Comparison of ENCODE assay signal across 9 cellular contexts in genomic region chr2:66495788-66496640, GRCh38.
DNase-seq lines count a peak whose midpoint lies in the region; ATAC-seq and TF ChIP-seq lines count a peak whose summit lies in the region.
"Had no signal": no experiment of that assay in that cellular context is flagged by ENCODE, and none has a peak within 500 bp of the region (broad histone marks: within the 10 kb centered on the region; RNA-seq: fewer than 3 reads in every experiment).

No MANE protein-coding gene starts in this region.

- peaks cover 7% of the 10 kb centered on the region for H3K4me1 ChIP-seq in colonic mucosa
- H3K4me1 ChIP-seq in lower lobe of right lung, result peaks cover 60% of the 10 kb centered on the region
- H3K4me1 ChIP-seq in aorta (ENCODE audit: control insufficient read depth in 1 of 2, insufficient read depth in 2 of 2, low read length in 2 of 2), result peaks cover 3 to 11% of the 10 kb centered on the region in 2 donors

- H3K27me3 Mint-ChIP-seq in activated CD4-positive, alpha-beta T cell treated with anti-CD3 and anti-CD28 coated beads for 36 hours, result no peaks in the 10 kb centered on the region

- DNase-seq in SIG-M5 treated with dmso at 0.1 percent for 504 hours (lab: John Stamatoyannopoulos, UW; ENCODE audit: unreplicated experiment) (peak; percentile 10), SIG-M5 (lab: John Stamatoyannopoulos, UW) (no peak), colonic mucosa (peak; percentile 23), lower lobe of right lung (no peak), aorta (peak; percentile 73 to 87), RPMI8226 (no peak)
- DNase-seq in NK-92 treated with Interleukin-12 subunit alpha and Interleukin-12 subunit beta, amount 100 ng/mL, for 24 hours (lab: John Stamatoyannopoulos, UW), result no peak
- DNase-seq in activated CD4-positive, alpha-beta T cell treated with anti-CD3 and anti-CD28 coated beads for 36 hours, result no peak

- H3K9me3 ChIP-seq in colonic mucosa (no peaks in the 10 kb centered on the region), lower lobe of right lung (no peaks in the 10 kb centered on the region), aorta (ENCODE audit: control insufficient read depth, low read length) (no peaks in the 10 kb centered on the region)
- H3K9me3 ChIP-seq: BLaER1 treated with 17β-estradiol and CSF1 and Interleukin-3, amounts not matched to agents 10 nM and 100 nM had no signal

- ATAC-seq in lower lobe of right lung, result peak; percentile 65 to 69
- ATAC-seq in aorta (ENCODE audit: low FRiP score), result peak; percentile 75
- ATAC-seq in activated CD4-positive, alpha-beta T cell treated with anti-CD3 and anti-CD28 coated beads for 36 hours, result no peak

- H3K4me3 ChIP-seq in colonic mucosa, result no peak overlapping the region
- no peak overlapping the region for H3K4me3 ChIP-seq in lower lobe of right lung
- H3K4me3 ChIP-seq in aorta (ENCODE audit: low read length in 2 of 2), result no peak overlapping the region
- H3K4me3 ChIP-seq: BLaER1 treated with 17β-estradiol and CSF1 and Interleukin-3, amounts not matched to agents 10 nM and 100 nM had no signal

- no peaks in the 10 kb centered on the region for H3K36me3 ChIP-seq in colonic mucosa
- H3K36me3 ChIP-seq in lower lobe of right lung, result no peaks in the 10 kb centered on the region
- peaks cover 0 to 2% of the 10 kb centered on the region in 2 donors for H3K36me3 ChIP-seq in aorta (ENCODE audit: control insufficient read depth in 1 of 2, insufficient read depth in 2 of 2, low read length in 1 of 2)
- H3K36me3 ChIP-seq: BLaER1 treated with 17β-estradiol and CSF1 and Interleukin-3, amounts not matched to agents 10 nM and 100 nM had no signal

- no peak overlapping the region for H3K9ac ChIP-seq in colonic mucosa (ENCODE audit: low read depth in 2 of 2, low read length in 2 of 2)
- H3K9ac ChIP-seq: BLaER1 treated with 17β-estradiol and CSF1 and Interleukin-3, amounts not matched to agents 10 nM and 100 nM had no signal

- intact Hi-C loops in colonic mucosa (cut with DNase I) (no loop called here), lower lobe of right lung (cut with DNase I) (no loop called here), aorta (cut with DNase I) (loop anchor here (2.0 to 5.0 kb wide), 5 partner anchors 17 to 76 kb away; no protein-coding TSS in a partner anchor)
- intact Hi-C loops in activated CD4-positive, alpha-beta T cell treated with anti-CD3 and anti-CD28 coated beads for 36 hours (cut with DNase I, micrococcal nuclease), result no loop called here

- no peaks in the 10 kb centered on the region for H3K36me3 Mint-ChIP-seq in activated CD4-positive, alpha-beta T cell treated with anti-CD3 and anti-CD28 coated beads for 36 hours (ENCODE audit: low read depth)

- TF ChIP-seq CTCF in colonic mucosa (IDR thresholded peaks at IDR 0.05) (no peak), lower lobe of right lung (IDR thresholded peaks at IDR 0.05) (no peak)

- CTCF ChIA-PET in activated CD4-positive, alpha-beta T cell treated with anti-CD3 and anti-CD28 coated beads for 36 hours (lab: Charles Lee), result no interaction called here

- H3K27me3 ChIP-seq in colonic mucosa (no peaks in the 10 kb centered on the region), lower lobe of right lung (ENCODE audit: low read depth) (no peaks in the 10 kb centered on the region), aorta (ENCODE audit: control insufficient read depth in 1 of 2, insufficient read depth in 2 of 2, low read length in 1 of 2) (no peaks in the 10 kb centered on the region)
- H3K27me3 ChIP-seq: BLaER1 treated with 17β-estradiol and CSF1 and Interleukin-3, amounts not matched to agents 10 nM and 100 nM had no signal

- no peak overlapping the region for H3K27ac Mint-ChIP-seq in activated CD4-positive, alpha-beta T cell treated with anti-CD3 and anti-CD28 coated beads for 36 hours

- no peak overlapping the region for H3K4me3 Mint-ChIP-seq in activated CD4-positive, alpha-beta T cell treated with anti-CD3 and anti-CD28 coated beads for 36 hours

- POLR2A ChIA-PET in activated CD4-positive, alpha-beta T cell treated with anti-CD3 and anti-CD28 coated beads for 36 hours (lab: Charles Lee), result no interaction called here

- no peaks in the 10 kb centered on the region for H3K9me3 Mint-ChIP-seq in activated CD4-positive, alpha-beta T cell treated with anti-CD3 and anti-CD28 coated beads for 36 hours (ENCODE audit: low read depth)

- WGBS in aorta, 2 donors, result 20 to 21% methylated on average over 13 of the region's 13 CpGs

- no peak overlapping the region for H3K27ac ChIP-seq in colonic mucosa
- peak overlapping the region; percentile 57 for H3K27ac ChIP-seq in lower lobe of right lung
- peak overlapping the region; percentile 63 to 75 for H3K27ac ChIP-seq in aorta (ENCODE audit: low read depth in 1 of 2, low read length in 2 of 2)
- H3K27ac ChIP-seq: BLaER1 treated with 17β-estradiol and CSF1 and Interleukin-3, amounts not matched to agents 10 nM and 100 nM had no signal

- H3K4me1 Mint-ChIP-seq in activated CD4-positive, alpha-beta T cell treated with anti-CD3 and anti-CD28 coated beads for 36 hours, result no peaks in the 10 kb centered on the region

Comparison
In these comparisons a context has a peak if more than half of its experiments do, and no peak if none do; other contexts are left out.
1. DNase-seq: peak in SIG-M5 treated with dmso at 0.1 percent for 504 hours (single experiment), colonic mucosa (single experiment) and aorta (2 of 2); none in SIG-M5 (single experiment), lower lobe of right lung (single experiment), NK-92 treated with Interleukin-12 subunit alpha and Interleukin-12 subunit beta, amount 100 ng/mL, for 24 hours (single experiment), RPMI8226 (single experiment) and activated CD4-positive, alpha-beta T cell treated with anti-CD3 and anti-CD28 coated beads for 36 hours (single experiment).
2. intact Hi-C loops: an anchor here in aorta (2.0 to 5.0 kb wide); none called in colonic mucosa, lower lobe of right lung and activated CD4-positive, alpha-beta T cell treated with anti-CD3 and anti-CD28 coated beads for 36 hours.